Comparison of ENCODE assay signal across 8 cellular contexts in genomic region chr13:30802501-30802900, GRCh38.
DNase-seq lines count a peak whose midpoint lies in the region; ATAC-seq, FAIRE-seq and TF ChIP-seq lines count a peak whose summit lies in the region.

No MANE protein-coding gene starts in this region.

- H2BK5ac ChIP-seq in neuronal stem cell (ENCODE audit: low read length) = no peak overlapping the region

- H2AK5ac ChIP-seq in neuronal stem cell (ENCODE audit: low read depth, low read length) = no peak overlapping the region

- H3K27me3 ChIP-seq in DND-41 (ENCODE audit: insufficient read depth, low read length, poor library complexity) = no peaks in the 10 kb centered on the region
- no peaks in the 10 kb centered on the region for H3K27me3 ChIP-seq in HCT116 (ENCODE audit: insufficient read depth, low read length)
- H3K27me3 ChIP-seq in neuronal stem cell (ENCODE audit: control insufficient read depth in 3 of 3, insufficient read depth in 3 of 3, low read depth in 1 of 3, low read length in 3 of 3) = no peaks in the 10 kb centered on the region

- peak; percentile 12; the same call in 1 of the 3 replicates for ATAC-seq in DND-41 (ENCODE audit: insufficient read depth, low read depth)
- ATAC-seq in HCT116 = no peak

- no peak overlapping the region for H3K18ac ChIP-seq in neuronal stem cell (ENCODE audit: low read length)

- no peaks in the 10 kb centered on the region for H3K79me1 ChIP-seq in neuronal stem cell (ENCODE audit: low read depth, low read length)

- no peaks in the 10 kb centered on the region for H3K9me3 ChIP-seq in DND-41 (ENCODE audit: insufficient read depth, low read length, severe bottlenecking)
- H3K9me3 ChIP-seq in HCT116 (ENCODE audit: control insufficient read depth in 1 of 2, insufficient read depth in 1 of 2, low read depth in 1 of 2, low read length in 2 of 2) = no peaks in the 10 kb centered on the region
- no peaks in the 10 kb centered on the region for H3K9me3 ChIP-seq in neuronal stem cell (replicated peaks in 1 of 2; ENCODE audit: control insufficient read depth in 2 of 2, insufficient read depth in 1 of 2, low read depth in 1 of 2, low read length in 2 of 2)

- intact Hi-C loops in HCT116 (cut with micrococcal nuclease) = loop anchor here (1.0 to 10.0 kb wide), 8 partner anchors 63 to 685 kb away; partner anchors contain the start of genes HMGB1 and USPL1
- intact Hi-C loops in activated T-helper 1 cell treated with anti-CD3 and anti-CD28 coated beads, Interleukin-12 subunit alpha, Interleukin-12 subunit beta, Interleukin-2, Interleukin-4 antibody, amounts not matched to agents 30 ng/mL and 10 ng/mL and 1 ng/mL, durations not matched to agents 14 hours and 24 hours and 36 hours (cut with micrococcal nuclease) = loop anchor here (2.0 kb wide), 2 partner anchors 336 to 394 kb away; no protein-coding TSS in a partner anchor

- no peak overlapping the region for H3K27ac ChIP-seq in DND-41 (ENCODE audit: low read length)
- no peak overlapping the region for H3K27ac ChIP-seq in HCT116 (ENCODE audit: low read depth, low read length)
- H3K27ac ChIP-seq in neuronal stem cell (replicated peaks; ENCODE audit: low read length) = no peak overlapping the region

- no peak overlapping the region for H2BK12ac ChIP-seq in neuronal stem cell (ENCODE audit: low read length)

- no peak for TF ChIP-seq POLR2A in HCT116 (IDR thresholded peaks at IDR 0.05; ENCODE audit: borderline replicate concordance, extremely low read depth, insufficient read depth, insufficient read length)
- TF ChIP-seq POLR2A in GM12891 (IDR thresholded peaks at IDR 0.05; ENCODE audit: low read depth, low read length) = no peak

- no peak overlapping the region for H3K27ac Mint-ChIP-seq in activated T-helper 1 cell treated with anti-CD3 and anti-CD28 coated beads, Interleukin-12 subunit alpha, Interleukin-12 subunit beta, Interleukin-2, Interleukin-4 antibody, amounts not matched to agents 30 ng/mL and 10 ng/mL and 1 ng/mL, durations not matched to agents 14 hours and 24 hours and 36 hours

- TF ChIP-seq RAD21 in HCT116 (IDR thresholded peaks at IDR 0.05; ENCODE audit: low read depth) = no peak

- RAD21 ChIA-PET in HCT116 (lab: Charles Lee; ENCODE audit: low non-redundant PET in 1 of 2, low total read pairs in 2 of 2, uncharacterized antibody in 2 of 2, unreplicated experiment in 2 of 2) = no interaction called here

- no peaks in the 10 kb centered on the region for H3K36me3 Mint-ChIP-seq in activated T-helper 1 cell treated with anti-CD3 and anti-CD28 coated beads, Interleukin-12 subunit alpha, Interleukin-12 subunit beta, Interleukin-2, Interleukin-4 antibody, amounts not matched to agents 30 ng/mL and 10 ng/mL and 1 ng/mL, durations not matched to agents 14 hours and 24 hours and 36 hours (ENCODE audit: low read depth)

- peaks cover 32% of the 10 kb centered on the region for H3K4me1 Mint-ChIP-seq in activated T-helper 1 cell treated with anti-CD3 and anti-CD28 coated beads, Interleukin-12 subunit alpha, Interleukin-12 subunit beta, Interleukin-2, Interleukin-4 antibody, amounts not matched to agents 30 ng/mL and 10 ng/mL and 1 ng/mL, durations not matched to agents 14 hours and 24 hours and 36 hours (ENCODE audit: low read depth)

- no peak overlapping the region for H3K4ac ChIP-seq in neuronal stem cell (ENCODE audit: low read length)

- H3K9ac ChIP-seq in DND-41 (ENCODE audit: low read depth, low read length) (no peak overlapping the region; the same call in 1 of the 2 replicates), HCT116 (ENCODE audit: low read length) (no peak overlapping the region), neuronal stem cell (ENCODE audit: low read depth, low read length, poor library complexity) (no peak overlapping the region)

- H4K20me1 ChIP-seq in DND-41 (ENCODE audit: insufficient read depth, low read length) (no peaks in the 10 kb centered on the region), HCT116 (ENCODE audit: insufficient read depth) (no peaks in the 10 kb centered on the region)

- H2BK120ac ChIP-seq in neuronal stem cell (ENCODE audit: low read depth, low read length) = no peak overlapping the region

- FAIRE-seq in GM12891 (lab: Jason Lieb, UNC) = no peak

- DNase-seq in DND-41 (no peak), HCT116 (ENCODE audit: low read depth, low spot score) (no peak), neuronal stem cell (ENCODE audit: low spot score) (no peak), AG08396 (ENCODE audit: low spot score) (no peak), GM12891 (ENCODE audit: insufficient read length, low spot score) (no peak), NCI-H2029 treated with DMSO at 0.1 percent for 48 hours (lab: John Stamatoyannopoulos, UW) (no peak)
- DNase-seq in activated T-helper 1 cell treated with anti-CD3 and anti-CD28 coated beads, Interleukin-12 subunit alpha, Interleukin-12 subunit beta, Interleukin-2, Interleukin-4 antibody, amounts not matched to agents 30 ng/mL and 10 ng/mL and 1 ng/mL, durations not matched to agents 14 hours and 24 hours and 36 hours (ENCODE audit: low spot score) = no peak
- DNase-seq in effector CD8-positive, alpha-beta T cell (lab: John Stamatoyannopoulos, UW) = no peak

- H2BK15ac ChIP-seq in neuronal stem cell (ENCODE audit: low read length) = no peak overlapping the region

- H3K4me3 ChIP-seq in DND-41 (ENCODE audit: low read depth in 1 of 2, low read length in 2 of 2) (no peak overlapping the region), HCT116 (replicated peaks in 1 of 2; ENCODE audit: low read depth in 1 of 2, low read length in 2 of 2) (no peak overlapping the region), neuronal stem cell (ENCODE audit: low read length in 2 of 2) (no peak overlapping the region)

- H3K27me3 Mint-ChIP-seq in activated T-helper 1 cell treated with anti-CD3 and anti-CD28 coated beads, Interleukin-12 subunit alpha, Interleukin-12 subunit beta, Interleukin-2, Interleukin-4 antibody, amounts not matched to agents 30 ng/mL and 10 ng/mL and 1 ng/mL, durations not matched to agents 14 hours and 24 hours and 36 hours (ENCODE audit: insufficient read depth) = peaks cover 4% of the 10 kb centered on the region

- no peaks in the 10 kb centered on the region for H3K9me2 ChIP-seq in HCT116 (ENCODE audit: insufficient read depth)

- H3K9me3 Mint-ChIP-seq in activated T-helper 1 cell treated with anti-CD3 and anti-CD28 coated beads, Interleukin-12 subunit alpha, Interleukin-12 subunit beta, Interleukin-2, Interleukin-4 antibody, amounts not matched to agents 30 ng/mL and 10 ng/mL and 1 ng/mL, durations not matched to agents 14 hours and 24 hours and 36 hours = no peaks in the 10 kb centered on the region

- CTCF ChIA-PET in HCT116 (lab: Charles Lee) = interaction anchor here (0.6 to 1.5 kb wide), 2 partner anchors 185 to 260 kb away, joined by 3 to 4 read pairs; no protein-coding TSS in a partner anchor

- peak overlapping the region; percentile 47 for H3K4me3 Mint-ChIP-seq in activated T-helper 1 cell treated with anti-CD3 and anti-CD28 coated beads, Interleukin-12 subunit alpha, Interleukin-12 subunit beta, Interleukin-2, Interleukin-4 antibody, amounts not matched to agents 30 ng/mL and 10 ng/mL and 1 ng/mL, durations not matched to agents 14 hours and 24 hours and 36 hours

- peak overlapping the region; percentile 29 for H2AFZ ChIP-seq in DND-41 (ENCODE audit: low read depth, low read length)
- H2AFZ ChIP-seq in HCT116 (ENCODE audit: low read depth, low read length, poor library complexity, severe bottlenecking) = peak overlapping the region; percentile 99
- H2AFZ ChIP-seq in neuronal stem cell (ENCODE audit: low read length) = peak overlapping the region; percentile 69

- no peak overlapping the region for H3K14ac ChIP-seq in neuronal stem cell (ENCODE audit: low read length)

- TF ChIP-seq CTCF in DND-41 (IDR thresholded peaks at IDR 0.05; ENCODE audit: borderline replicate concordance, extremely low read depth, low read length, poor library complexity, severe bottlenecking) (no peak), HCT116 (IDR thresholded peaks at IDR 0.05 in 2 of 3, conservative IDR thresholded peaks at IDR 0.05 in 1 of 3; ENCODE audit: borderline replicate concordance in 1 of 3, insufficient read depth in 1 of 3, low read depth in 2 of 3, low read length in 2 of 3) (no peak)

- no peak overlapping the region for H4K91ac ChIP-seq in neuronal stem cell (ENCODE audit: low read depth, low read length, poor library complexity)

- H3K79me2 ChIP-seq in DND-41 (ENCODE audit: insufficient read depth, low read length) = no peaks in the 10 kb centered on the region
- no peaks in the 10 kb centered on the region for H3K79me2 ChIP-seq in HCT116 (ENCODE audit: insufficient read depth, low read length)

- POLR2A ChIA-PET in HCT116 (lab: Charles Lee) = interaction anchor here (1.7 kb wide), 1 partner anchor 63 kb away, joined by 4 read pairs; no protein-coding TSS in a partner anchor

- BruUV-seq in HCT116 (replicated peaks; lab: Mats Ljungman, UMichigan) = no TSS peak

- no peak overlapping the region for H3K23ac ChIP-seq in neuronal stem cell (ENCODE audit: low read depth, low read length, poor library complexity)

- H3K4me1 ChIP-seq in DND-41 (ENCODE audit: insufficient read depth, low read length) (peaks cover 9% of the 10 kb centered on the region), HCT116 (ENCODE audit: control insufficient read depth in 1 of 2, insufficient read depth in 2 of 2, low read length in 2 of 2) (peaks cover 26 to 45% of the 10 kb centered on the region in 2 experiments), neuronal stem cell (ENCODE audit: control insufficient read depth in 2 of 2, insufficient read depth in 1 of 2, low read depth in 1 of 2, low read length in 2 of 2) (peaks cover 6 to 12% of the 10 kb centered on the region in 2 donors)

- H3K4me2 ChIP-seq in DND-41 (ENCODE audit: insufficient read depth, low read length) (peak overlapping the region; percentile 55), HCT116 (ENCODE audit: low read length) (peak overlapping the region; percentile 52; the same call in 1 of the 2 replicates), neuronal stem cell (ENCODE audit: insufficient read depth, low read length, poor library complexity, severe bottlenecking) (no peak overlapping the region)

- no peak overlapping the region for H4K8ac ChIP-seq in neuronal stem cell (ENCODE audit: low read depth, low read length)

- H3K36me3 ChIP-seq in DND-41 (ENCODE audit: insufficient read depth, low read length) = no peaks in the 10 kb centered on the region
- H3K36me3 ChIP-seq in HCT116 (ENCODE audit: control insufficient read depth in 1 of 2, insufficient read depth in 2 of 2, low read length in 2 of 2) = no peaks in the 10 kb centered on the region
- peaks cover 0 to 2% of the 10 kb centered on the region in 2 donors for H3K36me3 ChIP-seq in neuronal stem cell (replicated peaks in 1 of 2; ENCODE audit: control insufficient read depth in 2 of 2, insufficient read depth in 2 of 2, low read length in 2 of 2)

- no CpG with 5 or more reads among the region's 5 CpGs for WGBS in neuronal stem cell (ENCODE audit: extremely low coverage in 2 of 2, insufficient read length in 2 of 2, insufficient replicate concordance in 1 of 2), 2 donors

TF ChIP-seq in HCT116, 20 proteins besides CTCF, POLR2A, EP300 and RAD21 (continues in another document):
- TF ChIP-seq POLR2AphosphoS5 (IDR thresholded peaks at IDR 0.05; ENCODE audit: low read depth, low read length) = no peak

TF ChIP-seq in GM12891, 5 proteins besides CTCF, POLR2A, EP300 and RAD21 (continues in another document):
- no peak for TF ChIP-seq POU2F2 (IDR thresholded peaks at IDR 0.05; ENCODE audit: low read depth, low read length)
- no peak for TF ChIP-seq TAF1 (IDR thresholded peaks at IDR 0.05; ENCODE audit: low read depth, low read length)

Comparison
In these comparisons a context has a peak if more than half of its experiments do, and no peak if none do; other contexts are left out.
1. H2AFZ ChIP-seq: peak in every context shown above with its lines; median percentile 99 in HCT116; 69 in neuronal stem cell; 29 in DND-41.